17 cellular contexts compared by ENCODE assay signal in the genomic region with DNA sequence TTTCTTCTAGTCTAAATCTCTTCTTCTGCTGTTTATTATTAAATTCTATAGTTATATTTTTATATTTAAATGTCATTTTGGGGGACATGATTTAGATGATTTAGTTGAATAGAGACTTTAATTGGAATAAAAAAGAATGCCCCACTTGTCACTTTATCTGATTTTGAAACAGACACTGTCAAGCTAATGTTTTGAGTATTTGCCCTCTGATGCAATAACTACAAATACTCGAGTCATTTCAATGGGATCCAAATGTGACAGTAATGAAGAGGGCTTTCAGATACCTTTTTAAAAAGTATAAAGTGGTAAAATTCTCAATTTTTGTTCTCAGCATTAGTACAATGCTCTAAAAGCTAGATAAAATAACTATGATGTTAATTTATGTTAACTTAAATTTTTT.
DNase-seq lines count a peak whose midpoint lies in the region; ATAC-seq and TF ChIP-seq lines count a peak whose summit lies in the region.
"Had no signal": no experiment of that assay in that cellular context is flagged by ENCODE, and none has a peak within 500 bp of the region (broad histone marks: within the 10 kb centered on the region; RNA-seq: fewer than 3 reads in every experiment).

No MANE protein-coding gene starts in this region.

- CTCF ChIA-PET in IMR-90 (lab: Yijun Ruan, JAX): no interaction called here

- dilution Hi-C loops in IMR-90 (cut with HindIII; ENCODE audit: low sequenced_read_pairs, unreplicated experiment): no loop called here

- H3K23ac ChIP-seq in IMR-90 (ENCODE audit: low read depth, low read length): no peak overlapping the region

- POLR2A ChIA-PET in IMR-90 (lab: Charles Lee; ENCODE audit: unreplicated experiment): no interaction called here

- no peak overlapping the region for H3K14ac ChIP-seq in IMR-90 (replicated peaks; ENCODE audit: low read depth, low read length)

- no peak overlapping the region for H3K4me2 ChIP-seq in IMR-90 (ENCODE audit: low read depth, low read length)

- H3K27ac ChIP-seq in IMR-90 (ENCODE audit: insufficient read depth, low read length) (no peak overlapping the region), right lobe of liver (no peak overlapping the region)
- H3K27ac ChIP-seq: C4-2B, SJSA1 had no signal

- WGBS in IMR-90 (ENCODE audit: extremely low coverage in 2 of 2, insufficient read length in 1 of 2), 2 experiments: no CpG with 5 or more reads among the region's 1 CpG
- 31% methylated on average over 1 of the region's 1 CpG for whole genome bisulfite sequencing in right lobe of liver (ENCODE audit: insufficient coverage, low coverage, low lambda C conversion rate, missing lambda C conversion rate)

- no peak overlapping the region for H3K9ac ChIP-seq in IMR-90 (ENCODE audit: low read depth, low read length)

- no peaks in the 10 kb centered on the region for H3K9me3 ChIP-seq in IMR-90 (ENCODE audit: control insufficient read depth, insufficient read depth, low read length)
- H3K9me3 ChIP-seq in right lobe of liver: no peaks in the 10 kb centered on the region
- H3K9me3 ChIP-seq: SJSA1 had no signal

- H3K9me3 Mint-ChIP-seq in immature natural killer cell: peaks cover 0 to 6% (median 0%) of the 10 kb centered on the region in 6 donors

- no peak overlapping the region for H4K8ac ChIP-seq in IMR-90 (ENCODE audit: low read depth in 2 of 2, low read length in 2 of 2)

- H2AFZ ChIP-seq in IMR-90 (replicated peaks; ENCODE audit: low read length, poor library complexity): no peak overlapping the region

- H3K56ac ChIP-seq in IMR-90 (ENCODE audit: extremely low read depth, insufficient read depth, low read length): no peak overlapping the region

- no peak overlapping the region for H2AK9ac ChIP-seq in IMR-90 (replicated peaks; ENCODE audit: low read depth, low read length, poor library complexity)

- no peak overlapping the region for H3K4me3 Mint-ChIP-seq in immature natural killer cell

- H3K4me1 Mint-ChIP-seq in immature natural killer cell: no peaks in the 10 kb centered on the region

- H3K18ac ChIP-seq in IMR-90 (ENCODE audit: low read depth, low read length): no peak overlapping the region

- H4K91ac ChIP-seq in IMR-90 (ENCODE audit: insufficient read depth, low read depth, low read length): no peak overlapping the region

- no peak overlapping the region for H2AK5ac ChIP-seq in IMR-90 (ENCODE audit: low read depth, low read length)

- H3K36me3 Mint-ChIP-seq in immature natural killer cell: no peaks in the 10 kb centered on the region

- ATAC-seq in IMR-90 (ENCODE audit: low read depth) (no peak), SK-N-SH treated with all-trans-retinoic acid at 6 μM for 48 hours (no peak), right lobe of liver (peak; percentile 51 to 79 (median 74))
- ATAC-seq: GM12878, Panc1 had no signal

- TF ChIP-seq POLR2A in IMR-90 (IDR thresholded peaks at IDR 0.05; ENCODE audit: low read depth, low read length) (no peak), right lobe of liver (IDR thresholded peaks at IDR 0.05) (no peak)

- no peak for TF ChIP-seq CTCF in IMR-90 (conservative IDR thresholded peaks at IDR 0.05; ENCODE audit: low read depth, low read length)
- no peak for TF ChIP-seq CTCF in right lobe of liver (IDR thresholded peaks at IDR 0.05)

- no peak overlapping the region for H2BK20ac ChIP-seq in IMR-90 (ENCODE audit: low read depth, low read length)

- H4K5ac ChIP-seq in IMR-90 (ENCODE audit: low read depth, low read length): no peak overlapping the region

- no peak for TF ChIP-seq RAD21 in IMR-90 (IDR thresholded peaks at IDR 0.05; ENCODE audit: low read length)

- no peak overlapping the region for H3K27ac Mint-ChIP-seq in immature natural killer cell

- H3K4ac ChIP-seq in IMR-90 (ENCODE audit: low read depth, low read length): no peak overlapping the region

- H3K27me3 Mint-ChIP-seq in immature natural killer cell (ENCODE audit: low read depth in 3 of 3): peaks cover 0 to 2% (median 0%) of the 10 kb centered on the region in 3 donors

- no peak overlapping the region for H2BK120ac ChIP-seq in IMR-90 (ENCODE audit: low read depth, low read length)

- H3K4me3 ChIP-seq in IMR-90 (ENCODE audit: insufficient read depth, low read depth, low read length): no peak overlapping the region
- H3K4me3 ChIP-seq in right lobe of liver: no peak overlapping the region
- H3K4me3 ChIP-seq: GM12878, SJSA1 had no signal

- in situ Hi-C loops in IMR-90 (cut with MboI; ENCODE audit: low sequenced_read_pairs): no loop called here

- DNase-seq in GM03348 (ENCODE audit: low spot score) (peak; percentile 10), IMR-90 (no peak), right lobe of liver (no peak), immature natural killer cell (no peak), NCI-H446 treated with DMSO at 0.1 percent for 48 hours (lab: John Stamatoyannopoulos, UW) (no peak)
- no peak for DNase-seq in activated CD8-positive, alpha-beta memory T cell treated with anti-CD3 and anti-CD28 coated beads for 24 hours
- DNase-seq: ACHN, GF-D8, NCI-H187, NCI-H748 treated with DMSO at 0.1 percent for 48 hours, SW 1271, T-helper 2 cell had no signal

- H3K36me3 ChIP-seq in IMR-90 (ENCODE audit: control insufficient read depth, insufficient read depth, low read length) (no peaks in the 10 kb centered on the region), right lobe of liver (peaks cover 0 to 6% (median 0%) of the 10 kb centered on the region in 4 donors)
- H3K36me3 ChIP-seq: SJSA1 had no signal

- intact Hi-C loops in IMR-90 (cut with micrococcal nuclease): no loop called here
- intact Hi-C loops in right lobe of liver (cut with DNase I): no loop called here

- no TSS peak for BruUV-seq in IMR-90 (replicated peaks; lab: Mats Ljungman, UMichigan)

- no peak overlapping the region for H2BK15ac ChIP-seq in IMR-90 (ENCODE audit: low read depth, low read length)

- no peaks in the 10 kb centered on the region for H3K9me1 ChIP-seq in IMR-90 (ENCODE audit: insufficient read depth, low read length)

- H3K27me3 ChIP-seq in IMR-90 (ENCODE audit: control insufficient read depth, insufficient read depth, low read length): no peaks in the 10 kb centered on the region
- H3K27me3 ChIP-seq in right lobe of liver: no peaks in the 10 kb centered on the region

- no peaks in the 10 kb centered on the region for H3K4me1 ChIP-seq in IMR-90 (ENCODE audit: control insufficient read depth, insufficient read depth, low read length)
- peaks cover 0 to 5% (median 0%) of the 10 kb centered on the region in 4 donors for H3K4me1 ChIP-seq in right lobe of liver
- H3K4me1 ChIP-seq: SJSA1 had no signal

- H4K20me1 ChIP-seq in IMR-90 (ENCODE audit: insufficient read depth, low read length): no peaks in the 10 kb centered on the region

- H2BK5ac ChIP-seq in IMR-90 (ENCODE audit: low read depth, low read length, poor library complexity, severe bottlenecking): no peak overlapping the region

- H3K79me1 ChIP-seq in IMR-90 (ENCODE audit: low read depth in 1 of 2, low read length in 2 of 2): no peaks in the 10 kb centered on the region

TF ChIP-seq in IMR-90, 13 proteins besides CTCF, POLR2A, EP300 and RAD21:
- TF ChIP-seq CEBPB (IDR thresholded peaks at IDR 0.05; ENCODE audit: low read depth, low read length) (peak; percentile 44; the same call in 1 of the 2 replicates), RFX5 (IDR thresholded peaks at IDR 0.05; ENCODE audit: low read depth, low read length) (no peak)

TF ChIP-seq in SK-N-SH treated with all-trans-retinoic acid at 6 μM for 48 hours, 23 proteins besides CTCF, POLR2A, EP300 and RAD21:
- TF ChIP-seq ISL1 (CRISPR knock-in tag; IDR thresholded peaks at IDR 0.05) (peak; percentile 51), ZNF8 (CRISPR knock-in tag; IDR thresholded peaks at IDR 0.05) (no peak)

Comparison
In these comparisons a context has a peak if more than half of its experiments do, and no peak if none do; other contexts are left out.
1. ATAC-seq: peak in right lobe of liver (4 of 4); none in IMR-90 (single experiment) and SK-N-SH treated with all-trans-retinoic acid at 6 μM for 48 hours (single experiment).